Comparison of ENCODE assay signal across 16 cellular contexts in genomic region chr22:45104313-45104712, GRCh38. TPM values are rescaled to one million over a fixed set of nuclear protein-coding genes. Genes with fewer than 3 reads are reported as not detected.
DNase-seq lines count a peak whose midpoint lies in the region; ATAC-seq, FAIRE-seq and TF ChIP-seq lines count a peak whose summit lies in the region.
"Had no signal": no experiment of that assay in that cellular context is flagged by ENCODE, and none has a peak within 500 bp of the region (broad histone marks: within the 10 kb centered on the region; RNA-seq: fewer than 3 reads in every experiment).

No MANE protein-coding gene starts in this region.

- no peak overlapping the region for H2BK12ac ChIP-seq in neuronal stem cell (ENCODE audit: low read length)

- H3K36me3 ChIP-seq in IMR-90 (ENCODE audit: control insufficient read depth, insufficient read depth, low read length) (no peaks in the 10 kb centered on the region), neuronal stem cell (replicated peaks in 1 of 2; ENCODE audit: control insufficient read depth in 2 of 2, insufficient read depth in 2 of 2, low read length in 2 of 2) (no peaks in the 10 kb centered on the region), left lung (no peaks in the 10 kb centered on the region), heart left ventricle (no peaks in the 10 kb centered on the region)

- peak overlapping the region; percentile 73 for H2BK20ac ChIP-seq in IMR-90 (ENCODE audit: low read depth, low read length)

- H2AK5ac ChIP-seq in IMR-90 (ENCODE audit: low read depth, low read length): peak overlapping the region; percentile 81; the same call in 1 of the 2 replicates
- H2AK5ac ChIP-seq in neuronal stem cell (ENCODE audit: low read depth, low read length): no peak overlapping the region

- H3K14ac ChIP-seq in IMR-90 (replicated peaks; ENCODE audit: low read depth, low read length) (no peak overlapping the region), neuronal stem cell (ENCODE audit: low read length) (no peak overlapping the region)

- no peak for DNase-seq in IMR-90
- DNase-seq in central memory CD8-positive, alpha-beta T cell (ENCODE audit: low spot score in 2 of 2): no peak
- no peak for DNase-seq in neuronal stem cell (ENCODE audit: low spot score)
- no peak for DNase-seq in urothelium cell line (ENCODE audit: low spot score)
- DNase-seq in left lung: no peak
- no peak for DNase-seq in heart left ventricle
- no peak for DNase-seq in central memory CD4-positive, alpha-beta T cell
- DNase-seq: Caco-2; CD8-positive, alpha-beta memory T cell; DND-41; GDM1; HCEC 1CT; HFFc6 had no signal

- no peak overlapping the region for H3K27ac ChIP-seq in IMR-90 (ENCODE audit: insufficient read depth, low read length)
- no peak overlapping the region for H3K27ac ChIP-seq in neuronal stem cell (replicated peaks; ENCODE audit: low read length)
- H3K27ac ChIP-seq in left lung: no peak overlapping the region
- no peak overlapping the region for H3K27ac ChIP-seq in heart left ventricle
- H3K27ac ChIP-seq: A549 had no signal

- H2BK120ac ChIP-seq in IMR-90 (ENCODE audit: low read depth, low read length): peak overlapping the region; percentile 37; the same call in 1 of the 2 replicates
- H2BK120ac ChIP-seq in neuronal stem cell (ENCODE audit: low read depth, low read length): no peak overlapping the region

- intact Hi-C loops in IMR-90 (cut with micrococcal nuclease): loop anchor here (5.0 to 10.0 kb wide), 3 partner anchors 98 to 450 kb away; no protein-coding TSS in a partner anchor
- intact Hi-C loops in left lung (cut with DNase I): no loop called here
- intact Hi-C loops in heart left ventricle (cut with DNase I): loop anchor here in 2 of 10 donors (5.0 to 10.0 kb wide), 2 partner anchors 160 to 328 kb away; no protein-coding TSS in a partner anchor

- H3K27me3 Mint-ChIP-seq in central memory CD8-positive, alpha-beta T cell: peaks cover 56% of the 10 kb centered on the region

- peak overlapping the region; percentile 7 for H2BK5ac ChIP-seq in IMR-90 (ENCODE audit: low read depth, low read length, poor library complexity, severe bottlenecking)
- no peak overlapping the region for H2BK5ac ChIP-seq in neuronal stem cell (ENCODE audit: low read length)

- FAIRE-seq in urothelium cell line (lab: Jason Lieb, UNC): peak; percentile 91
- FAIRE-seq: A549, GM19239, HTR-8/SVneo had no signal

- H3K56ac ChIP-seq in IMR-90 (ENCODE audit: extremely low read depth, insufficient read depth, low read length): no peak overlapping the region

- peaks cover 5% of the 10 kb centered on the region; the same call in 1 of the 2 replicates for H3K9me1 ChIP-seq in IMR-90 (ENCODE audit: insufficient read depth, low read length)

- H4K91ac ChIP-seq in IMR-90 (ENCODE audit: insufficient read depth, low read depth, low read length): peak overlapping the region; percentile 41; the same call in 1 of the 2 replicates
- H4K91ac ChIP-seq in neuronal stem cell (ENCODE audit: low read depth, low read length, poor library complexity): no peak overlapping the region

- no peaks in the 10 kb centered on the region for H3K4me1 Mint-ChIP-seq in central memory CD8-positive, alpha-beta T cell
- H3K4me1 Mint-ChIP-seq: CD8-positive, alpha-beta memory T cell had no signal

- TF ChIP-seq CTCF in IMR-90 (conservative IDR thresholded peaks at IDR 0.05; ENCODE audit: low read depth, low read length) (no peak), left lung (IDR thresholded peaks at IDR 0.05) (no peak), heart left ventricle (IDR thresholded peaks at IDR 0.05) (no peak)

- TF ChIP-seq POLR2A in IMR-90 (IDR thresholded peaks at IDR 0.05; ENCODE audit: low read depth, low read length) (no peak), heart left ventricle (IDR thresholded peaks at IDR 0.05) (no peak)

- H2AK9ac ChIP-seq in IMR-90 (replicated peaks; ENCODE audit: low read depth, low read length, poor library complexity): peak overlapping the region; percentile 34

- H3K9ac ChIP-seq in IMR-90 (ENCODE audit: low read depth, low read length) (no peak overlapping the region), neuronal stem cell (ENCODE audit: low read depth, low read length, poor library complexity) (peak overlapping the region; percentile 37)

- H3K4me3 ChIP-seq in IMR-90 (ENCODE audit: insufficient read depth, low read depth, low read length) (no peak overlapping the region), neuronal stem cell (ENCODE audit: low read length in 2 of 2) (no peak overlapping the region), left lung (no peak overlapping the region), heart left ventricle (no peak overlapping the region)
- H3K4me3 ChIP-seq: A549 had no signal

- no peaks in the 10 kb centered on the region for H4K20me1 ChIP-seq in IMR-90 (ENCODE audit: insufficient read depth, low read length)

- CTCF ChIA-PET in IMR-90 (lab: Yijun Ruan, JAX): interaction anchor here (0.7 kb wide), 1 partner anchor 34 kb away, joined by 3 read pairs; no protein-coding TSS in a partner anchor

- no peaks in the 10 kb centered on the region for H3K36me3 Mint-ChIP-seq in central memory CD8-positive, alpha-beta T cell (ENCODE audit: insufficient read depth)

- H3K4ac ChIP-seq in IMR-90 (ENCODE audit: low read depth, low read length) (peak overlapping the region; percentile 56), neuronal stem cell (ENCODE audit: low read length) (no peak overlapping the region)

- H2BK15ac ChIP-seq in IMR-90 (ENCODE audit: low read depth, low read length) (no peak overlapping the region), neuronal stem cell (ENCODE audit: low read length) (no peak overlapping the region)

- H3K79me1 ChIP-seq in IMR-90 (ENCODE audit: low read depth in 1 of 2, low read length in 2 of 2) (no peaks in the 10 kb centered on the region), neuronal stem cell (ENCODE audit: low read depth, low read length) (no peaks in the 10 kb centered on the region)

- H3K4me2 ChIP-seq in IMR-90 (ENCODE audit: low read depth, low read length) (no peak overlapping the region), neuronal stem cell (ENCODE audit: insufficient read depth, low read length, poor library complexity, severe bottlenecking) (no peak overlapping the region)

- no peak overlapping the region for H3K18ac ChIP-seq in IMR-90 (ENCODE audit: low read depth, low read length)
- no peak overlapping the region for H3K18ac ChIP-seq in neuronal stem cell (ENCODE audit: low read length)

- H3K9me3 ChIP-seq in IMR-90 (ENCODE audit: control insufficient read depth, insufficient read depth, low read length): no peaks in the 10 kb centered on the region
- H3K9me3 ChIP-seq in neuronal stem cell (replicated peaks in 1 of 2; ENCODE audit: control insufficient read depth in 2 of 2, insufficient read depth in 1 of 2, low read depth in 1 of 2, low read length in 2 of 2): no peaks in the 10 kb centered on the region
- no peaks in the 10 kb centered on the region for H3K9me3 ChIP-seq in left lung
- no peaks in the 10 kb centered on the region for H3K9me3 ChIP-seq in heart left ventricle
- H3K9me3 ChIP-seq: A549, Caco-2 had no signal

- no peaks in the 10 kb centered on the region for H3K9me3 Mint-ChIP-seq in central memory CD8-positive, alpha-beta T cell
- H3K9me3 Mint-ChIP-seq: CD8-positive, alpha-beta memory T cell; HFFc6 had no signal

- POLR2A ChIA-PET in IMR-90 (lab: Charles Lee; ENCODE audit: unreplicated experiment): no interaction called here

- dilution Hi-C loops in IMR-90 (cut with HindIII; ENCODE audit: low sequenced_read_pairs, unreplicated experiment): no loop called here

- no peak for TF ChIP-seq RAD21 in IMR-90 (IDR thresholded peaks at IDR 0.05; ENCODE audit: low read length)

- H3K4me1 ChIP-seq in IMR-90 (ENCODE audit: control insufficient read depth, insufficient read depth, low read length) (no peaks in the 10 kb centered on the region), neuronal stem cell (ENCODE audit: control insufficient read depth in 2 of 2, insufficient read depth in 1 of 2, low read depth in 1 of 2, low read length in 2 of 2) (no peaks in the 10 kb centered on the region), left lung (no peaks in the 10 kb centered on the region), heart left ventricle (no peaks in the 10 kb centered on the region)
- H3K4me1 ChIP-seq: Caco-2 had no signal

- H4K8ac ChIP-seq in IMR-90 (ENCODE audit: low read depth in 2 of 2, low read length in 2 of 2) (no peak overlapping the region), neuronal stem cell (ENCODE audit: low read depth, low read length) (no peak overlapping the region)

- no CpG with 5 or more reads among the region's 10 CpGs for WGBS in IMR-90 (ENCODE audit: extremely low coverage in 2 of 2, insufficient read length in 1 of 2), 2 experiments
- no CpG with 5 or more reads among the region's 10 CpGs for WGBS in neuronal stem cell (ENCODE audit: extremely low coverage in 2 of 2, insufficient read length in 2 of 2, insufficient replicate concordance in 1 of 2), 2 donors
- WGBS in heart left ventricle, 4 donors: 88 to 93% (median 91%) methylated on average over 10 of the region's 10 CpGs

- H2AFZ ChIP-seq in IMR-90 (replicated peaks; ENCODE audit: low read length, poor library complexity): peak overlapping the region; percentile 53
- no peak overlapping the region for H2AFZ ChIP-seq in neuronal stem cell (ENCODE audit: low read length)

- peaks cover 6% of the 10 kb centered on the region; the same call in 1 of the 2 replicates for H3K27me3 ChIP-seq in IMR-90 (ENCODE audit: control insufficient read depth, insufficient read depth, low read length)
- peaks cover 0 to 28% (median 0%) of the 10 kb centered on the region in 3 experiments for H3K27me3 ChIP-seq in neuronal stem cell (ENCODE audit: control insufficient read depth in 3 of 3, insufficient read depth in 3 of 3, low read depth in 1 of 3, low read length in 3 of 3)
- H3K27me3 ChIP-seq in left lung: peaks cover 0 to 73% of the 10 kb centered on the region in 2 donors
- H3K27me3 ChIP-seq in heart left ventricle: peaks cover 0 to 52% (median 18%) of the 10 kb centered on the region in 9 donors

- in situ Hi-C loops in IMR-90 (cut with MboI; ENCODE audit: low sequenced_read_pairs): loop anchor here (5.0 kb wide), 1 partner anchor 158 kb away; no protein-coding TSS in a partner anchor

- ATAC-seq in IMR-90 (ENCODE audit: low read depth): no peak
- ATAC-seq in central memory CD8-positive, alpha-beta T cell (replicated peaks; ENCODE audit: extremely low read depth, poor library complexity, severe bottlenecking): no peak
- ATAC-seq in left lung: no peak
- no peak for ATAC-seq in heart left ventricle
- ATAC-seq: A549 had no signal

- no peak overlapping the region for H3K23ac ChIP-seq in IMR-90 (ENCODE audit: low read depth, low read length)
- H3K23ac ChIP-seq in neuronal stem cell (ENCODE audit: low read depth, low read length, poor library complexity): peak overlapping the region; percentile 12

- peak overlapping the region; percentile 26 for H3K27ac Mint-ChIP-seq in central memory CD8-positive, alpha-beta T cell (ENCODE audit: low read depth)
- H3K27ac Mint-ChIP-seq: CD8-positive, alpha-beta memory T cell; HFFc6 had no signal

- no peak overlapping the region for H3K4me3 Mint-ChIP-seq in central memory CD8-positive, alpha-beta T cell
- H3K4me3 Mint-ChIP-seq: CD8-positive, alpha-beta memory T cell; HFFc6 had no signal

- no TSS peak for BruUV-seq in IMR-90 (replicated peaks; lab: Mats Ljungman, UMichigan)

- no peak overlapping the region for H4K5ac ChIP-seq in IMR-90 (ENCODE audit: low read depth, low read length)

RNA-seq across cellular contexts. Expression of gene NUP50, which starts 59.4 kb away (rescaled TPM):
- total RNA-seq in IMR-90 (2012; rRNA removed) (61.1 and 65.4 TPM in 2 replicates), left lung (10 to 100 TPM; 54.7 to 70.0 TPM), heart left ventricle (10 to 100 TPM; 11.7 to 42.6 (median 14.4) TPM)
- polyA plus RNA-seq in IMR-90 (2012; rRNA removed) (10.3 and 12.8 TPM in 2 replicates), heart left ventricle (10 to 100 TPM in 1 of 2 donors, 1 to 10 TPM in 1; 5.8 to 10.5 TPM)
- 6.0 and 7.5 TPM in 2 replicates for polyA plus RNA-seq in IMR-90 (2012; cell fraction: cytosol; rRNA removed)
- polyA plus RNA-seq in IMR-90 (2012; cell fraction: nucleus; rRNA removed; ENCODE audit: low replicate concordance): 5.9 and 17.2 TPM in 2 replicates
- polyA plus RNA-seq in neuronal stem cell (2013, experiment 1 of 2): 39.5 TPM
- 39.4 TPM for polyA plus RNA-seq in neuronal stem cell (2013, experiment 2 of 2)
